ENCODE assay signal across 8 cellular contexts in the genomic region with DNA sequence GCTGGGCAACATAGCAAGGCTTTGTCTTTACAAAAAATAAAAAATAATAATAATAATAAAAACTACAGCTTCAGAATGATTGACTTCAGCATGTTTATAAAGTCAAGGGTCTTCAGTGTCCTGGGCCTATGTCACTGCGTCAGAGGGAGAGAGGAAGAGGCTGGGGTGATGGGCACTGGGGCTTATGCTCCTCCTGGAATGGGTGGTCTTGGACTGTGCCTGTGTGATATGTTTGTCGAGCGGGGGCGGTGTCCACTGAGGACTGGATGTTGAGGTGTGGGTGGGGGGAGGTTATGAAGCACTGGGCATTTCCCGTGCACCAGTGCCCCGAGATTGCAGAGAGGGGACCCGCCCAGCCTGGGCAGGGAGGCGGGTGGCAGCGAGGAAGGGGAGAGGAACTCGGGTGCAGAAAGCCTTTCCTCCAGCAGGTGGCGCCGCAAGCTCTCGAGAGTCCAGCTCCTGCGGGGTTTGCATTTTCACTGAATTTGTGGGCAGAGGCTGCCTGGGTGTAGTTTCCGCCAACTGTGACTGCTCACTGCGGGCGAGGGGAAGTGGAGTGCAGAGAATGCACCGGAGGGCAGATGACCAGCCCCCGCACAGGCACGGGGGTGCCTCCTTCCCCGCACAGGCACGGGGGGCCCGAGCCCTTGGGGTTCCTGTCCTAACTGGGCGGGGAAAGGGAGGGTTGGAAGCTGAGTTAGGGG.
DNase-seq lines count a peak whose midpoint lies in the region; ATAC-seq, FAIRE-seq and TF ChIP-seq lines count a peak whose summit lies in the region.

No MANE protein-coding gene starts in this region.

- H3K27ac ChIP-seq in A549: peak overlapping the region; percentile 50 to 83

- peak overlapping the region; percentile 58 for H3K4me2 ChIP-seq in A549

- H3K9me3 Mint-ChIP-seq in brain: peaks cover 0 to 8% (median 0%) of the 10 kb centered on the region in 5 experiments

- H3K4me1 ChIP-seq in A549: peaks cover 56% of the 10 kb centered on the region

- CTCF ChIA-PET in A549 (lab: Yijun Ruan, JAX): interaction anchor here (0.5 to 9.3 kb wide), 71 partner anchors 9 to 1341 kb away, joined by 3 to 229 read pairs (median 6); no protein-coding TSS in a partner anchor

- peak overlapping the region; percentile 34 to 79 (median 65) for H3K4me3 Mint-ChIP-seq in brain

- FAIRE-seq in A549 (lab: Jason Lieb, UNC): peak; percentile 32

- DNase-seq in A549 (ENCODE audit: low read depth in 1 of 2, low spot score in 1 of 2): peak; percentile 83 to 97
- peak; percentile 84 for DNase-seq in NCI-H2107 treated with DMSO at 0.1 percent for 48 hours (lab: John Stamatoyannopoulos, UW; ENCODE audit: unreplicated experiment)
- peak; percentile 90 for DNase-seq in UCSD-AML1 (lab: John Stamatoyannopoulos, UW; ENCODE audit: unreplicated experiment)
- peak; percentile 95 for DNase-seq in iPS-NIHi7 (ENCODE audit: extremely low spot score)
- DNase-seq in stimulated activated CD4-positive, alpha-beta T cell treated with anti-CD3 and anti-CD28 coated beads, Interleukin-12 subunit alpha, Interleukin-12 subunit beta, amount 100 ng/mL, for 24 hours (ENCODE audit: low read depth in 2 of 2): peak; percentile 91 to 96

- no peaks in the 10 kb centered on the region for H3K36me3 Mint-ChIP-seq in brain

- no peak for TF ChIP-seq POLR2A in A549 (IDR thresholded peaks at IDR 0.05; ENCODE audit: low read length)

- H3K4me1 Mint-ChIP-seq in brain: peaks cover 25% of the 10 kb centered on the region

- peaks cover 2% of the 10 kb centered on the region; the same call in 2 of the 3 replicates for H3K9me3 ChIP-seq in A549

- no peak overlapping the region for H3K4me3 ChIP-seq in A549

- no peak for TF ChIP-seq EP300 in A549 (IDR thresholded peaks at IDR 0.05)

- 14% methylated on average over 23 of the region's 24 CpGs for WGBS in A549 (ENCODE audit: missing lambda C conversion rate)

- H3K27ac Mint-ChIP-seq in brain: peak overlapping the region; percentile 58 to 92 (median 77)

- peaks cover 7% of the 10 kb centered on the region for H3K27me3 Mint-ChIP-seq in brain

- TF ChIP-seq RAD21 in A549 (conservative IDR thresholded peaks at IDR 0.05 in 1 of 2, IDR thresholded peaks at IDR 0.05 in 1 of 2): peak; percentile 98 to 99

- ATAC-seq in A549: peak; percentile 76 to 87
- ATAC-seq in GM18511 (IDR thresholded peaks at IDR 0.05; ENCODE audit: unreplicated experiment): peak; percentile 76
- ATAC-seq in HG03064 (IDR thresholded peaks at IDR 0.05; ENCODE audit: low read depth, unreplicated experiment): peak; percentile 56

- POLR2A ChIA-PET in A549 (lab: Yijun Ruan, JAX): interaction anchor here (0.6 to 1.2 kb wide), 3 partner anchors 162 to 627 kb away, joined by 3 to 4 read pairs (median 4); a partner anchor contains a TSS

- peak; percentile 97 for TF ChIP-seq CTCF in A549 (IDR thresholded peaks at IDR 0.05)
- TF ChIP-seq CTCF in brain (conservative IDR thresholded peaks at IDR 0.05): peak; percentile 91 to 95

TF ChIP-seq in A549, 52 proteins besides CTCF, POLR2A, EP300 and RAD21:
- TF ChIP-seq POLR2AphosphoS2 (conservative IDR thresholded peaks at IDR 0.05; ENCODE audit: low read length) (peak; percentile 32; the same call in 1 of the 2 replicates), EHF (CRISPR knock-in tag; IDR thresholded peaks at IDR 0.05) (no peak), JUNB (IDR thresholded peaks at IDR 0.05) (no peak), KDM5A (IDR thresholded peaks at IDR 0.05) (no peak), CHD2 (IDR thresholded peaks at IDR 0.05; ENCODE audit: low read length, partially characterized antibody) (no peak), CHD4 (IDR thresholded peaks at IDR 0.05; ENCODE audit: borderline replicate concordance) (no peak), HOXA7 (CRISPR knock-in tag; IDR thresholded peaks at IDR 0.05) (no peak), FOSL2 (IDR thresholded peaks at IDR 0.05) (no peak), FOSL2 (CRISPR knock-in tag; IDR thresholded peaks at IDR 0.05) (no peak; the same call in 1 of the 2 replicates), TP53 (CRISPR knock-in tag; IDR thresholded peaks at IDR 0.05) (no peak), RCOR1 (IDR thresholded peaks at IDR 0.05; ENCODE audit: low read depth, low read length) (no peak), EHMT2 (IDR thresholded peaks at IDR 0.05; ENCODE audit: low read depth) (no peak), ZSCAN20 (CRISPR knock-in tag; IDR thresholded peaks at IDR 0.05) (no peak), HOXB13 (CRISPR knock-in tag; IDR thresholded peaks at IDR 0.05; ENCODE audit: low read depth) (no peak), SMC3 (IDR thresholded peaks at IDR 0.05) (peak; percentile 99), JUN (IDR thresholded peaks at IDR 0.05) (0 out of 5 replicates have a peak, but pooled peaks of 1 of the 2 experiments have one; percentile 32)
- TF ChIP-seq, protein P1, sequence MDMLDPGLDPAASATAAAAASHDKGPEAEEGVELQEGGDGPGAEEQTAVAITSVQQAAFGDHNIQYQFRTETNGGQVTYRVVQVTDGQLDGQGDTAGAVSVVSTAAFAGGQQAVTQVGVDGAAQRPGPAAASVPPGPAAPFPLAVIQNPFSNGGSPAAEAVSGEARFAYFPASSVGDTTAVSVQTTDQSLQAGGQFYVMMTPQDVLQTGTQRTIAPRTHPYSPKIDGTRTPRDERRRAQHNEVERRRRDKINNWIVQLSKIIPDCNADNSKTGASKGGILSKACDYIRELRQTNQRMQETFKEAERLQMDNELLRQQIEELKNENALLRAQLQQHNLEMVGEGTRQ (IDR thresholded peaks at IDR 0.05): no peak
- TF ChIP-seq, protein P2, sequence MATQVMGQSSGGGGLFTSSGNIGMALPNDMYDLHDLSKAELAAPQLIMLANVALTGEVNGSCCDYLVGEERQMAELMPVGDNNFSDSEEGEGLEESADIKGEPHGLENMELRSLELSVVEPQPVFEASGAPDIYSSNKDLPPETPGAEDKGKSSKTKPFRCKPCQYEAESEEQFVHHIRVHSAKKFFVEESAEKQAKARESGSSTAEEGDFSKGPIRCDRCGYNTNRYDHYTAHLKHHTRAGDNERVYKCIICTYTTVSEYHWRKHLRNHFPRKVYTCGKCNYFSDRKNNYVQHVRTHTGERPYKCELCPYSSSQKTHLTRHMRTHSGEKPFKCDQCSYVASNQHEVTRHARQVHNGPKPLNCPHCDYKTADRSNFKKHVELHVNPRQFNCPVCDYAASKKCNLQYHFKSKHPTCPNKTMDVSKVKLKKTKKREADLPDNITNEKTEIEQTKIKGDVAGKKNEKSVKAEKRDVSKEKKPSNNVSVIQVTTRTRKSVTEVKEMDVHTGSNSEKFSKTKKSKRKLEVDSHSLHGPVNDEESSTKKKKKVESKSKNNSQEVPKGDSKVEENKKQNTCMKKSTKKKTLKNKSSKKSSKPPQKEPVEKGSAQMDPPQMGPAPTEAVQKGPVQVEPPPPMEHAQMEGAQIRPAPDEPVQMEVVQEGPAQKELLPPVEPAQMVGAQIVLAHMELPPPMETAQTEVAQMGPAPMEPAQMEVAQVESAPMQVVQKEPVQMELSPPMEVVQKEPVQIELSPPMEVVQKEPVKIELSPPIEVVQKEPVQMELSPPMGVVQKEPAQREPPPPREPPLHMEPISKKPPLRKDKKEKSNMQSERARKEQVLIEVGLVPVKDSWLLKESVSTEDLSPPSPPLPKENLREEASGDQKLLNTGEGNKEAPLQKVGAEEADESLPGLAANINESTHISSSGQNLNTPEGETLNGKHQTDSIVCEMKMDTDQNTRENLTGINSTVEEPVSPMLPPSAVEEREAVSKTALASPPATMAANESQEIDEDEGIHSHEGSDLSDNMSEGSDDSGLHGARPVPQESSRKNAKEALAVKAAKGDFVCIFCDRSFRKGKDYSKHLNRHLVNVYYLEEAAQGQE (IDR thresholded peaks at IDR 0.05): no peak
- TF ChIP-seq, protein P3, sequence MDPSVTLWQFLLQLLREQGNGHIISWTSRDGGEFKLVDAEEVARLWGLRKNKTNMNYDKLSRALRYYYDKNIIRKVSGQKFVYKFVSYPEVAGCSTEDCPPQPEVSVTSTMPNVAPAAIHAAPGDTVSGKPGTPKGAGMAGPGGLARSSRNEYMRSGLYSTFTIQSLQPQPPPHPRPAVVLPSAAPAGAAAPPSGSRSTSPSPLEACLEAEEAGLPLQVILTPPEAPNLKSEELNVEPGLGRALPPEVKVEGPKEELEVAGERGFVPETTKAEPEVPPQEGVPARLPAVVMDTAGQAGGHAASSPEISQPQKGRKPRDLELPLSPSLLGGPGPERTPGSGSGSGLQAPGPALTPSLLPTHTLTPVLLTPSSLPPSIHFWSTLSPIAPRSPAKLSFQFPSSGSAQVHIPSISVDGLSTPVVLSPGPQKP (IDR thresholded peaks at IDR 0.05; ENCODE audit: low read depth, low read length): no peak
- TF ChIP-seq, protein P4, sequence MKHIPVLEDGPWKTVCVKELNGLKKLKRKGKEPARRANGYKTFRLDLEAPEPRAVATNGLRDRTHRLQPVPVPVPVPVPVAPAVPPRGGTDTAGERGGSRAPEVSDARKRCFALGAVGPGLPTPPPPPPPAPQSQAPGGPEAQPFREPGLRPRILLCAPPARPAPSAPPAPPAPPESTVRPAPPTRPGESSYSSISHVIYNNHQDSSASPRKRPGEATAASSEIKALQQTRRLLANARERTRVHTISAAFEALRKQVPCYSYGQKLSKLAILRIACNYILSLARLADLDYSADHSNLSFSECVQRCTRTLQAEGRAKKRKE (CRISPR knock-in tag; IDR thresholded peaks at IDR 0.05; ENCODE audit: low read depth): no peak
